ENCODE assay signal across 19 cellular contexts in genomic region chr2:217177687-217178086, GRCh38.
"Had no signal": no experiment of that assay in that cellular context is flagged by ENCODE, and none has a peak within 500 bp of the region (broad histone marks: within the 10 kb centered on the region; RNA-seq: fewer than 3 reads in every experiment).

No MANE protein-coding gene starts in this region.

- H3K9me3 ChIP-seq: SJSA1, SK-N-SH had no signal

- DNase-seq: KBM-7, MV-4-11, NCI-H1048, NCI-H1105, NCI-H1417, NCI-H1436 treated with DMSO at 0.1 percent for 48 hours, NCI-H1694, NCI-H187 treated with DMSO at 0.1 percent for 48 hours, NCI-H2029 treated with DMSO at 0.1 percent for 48 hours, NCI-H2171 treated with DMSO at 0.1 percent for 48 hours, NCI-H345, NCI-H524, NCI-H69, NCI-H774, Right ventricle myocardium superior, RPMI8226, SIG-M5, SK-N-SH had no signal

- H3K4me2 ChIP-seq: SK-N-SH had no signal

- H3K9ac ChIP-seq: SK-N-SH had no signal

- H3K4me1 ChIP-seq: SJSA1 had no signal

- H3K27ac ChIP-seq: SJSA1 had no signal

- H3K36me3 ChIP-seq: SJSA1 had no signal

- H3K27me3 ChIP-seq: SJSA1 had no signal

- H3K4me3 ChIP-seq: SJSA1 had no signal
